Comparison of ENCODE assay signal across 8 cellular contexts in the genomic region with DNA sequence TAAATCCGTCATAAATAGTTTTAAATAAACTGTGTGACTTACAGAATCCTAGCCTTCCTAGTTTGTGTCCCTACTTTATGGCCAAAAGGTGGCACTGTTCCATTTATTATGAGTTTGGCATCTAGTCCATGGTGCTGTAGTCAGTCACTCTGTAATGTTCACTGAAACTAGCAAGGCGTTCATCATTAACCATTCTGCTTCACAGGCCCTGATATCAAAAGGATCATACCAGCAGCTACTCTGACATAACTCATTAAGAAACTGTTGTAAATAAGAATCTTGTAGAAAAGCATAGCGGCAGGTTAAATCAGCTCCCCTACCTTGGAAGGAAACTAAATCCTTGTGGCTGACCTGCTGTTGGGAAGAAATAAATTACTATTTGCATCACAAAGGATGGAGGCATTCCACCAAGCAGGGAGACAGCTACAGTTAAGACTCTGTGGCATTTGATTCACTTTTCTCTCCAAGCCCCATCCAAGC.
DNase-seq lines count a peak whose midpoint lies in the region; ATAC-seq and TF ChIP-seq lines count a peak whose summit lies in the region.

No MANE protein-coding gene starts in this region.

- H3K9me3 Mint-ChIP-seq in Caco-2 (ENCODE audit: unreplicated experiment) (no peaks in the 10 kb centered on the region), mesothelial cell of epicardium (peaks cover under 1% of the 10 kb centered on the region)
- H3K9me3 Mint-ChIP-seq in activated T-cell treated with anti-CD3 and anti-CD28 coated beads, Interleukin-2, amount 50 U/mL, for 24 hours, result no peaks in the 10 kb centered on the region

- POLR2A ChIA-PET in Caco-2 (lab: Charles Lee), result no interaction called here

- H3K9me3 ChIP-seq in Caco-2 (no peaks in the 10 kb centered on the region), colonic mucosa (no peaks in the 10 kb centered on the region)

- no TSS peak for BruUV-seq in Caco-2 (replicated peaks; lab: Mats Ljungman, UMichigan)

- no peak overlapping the region for H3K4me3 Mint-ChIP-seq in Caco-2 (ENCODE audit: unreplicated experiment)
- H3K4me3 Mint-ChIP-seq in mesothelial cell of epicardium, result no peak overlapping the region
- H3K4me3 Mint-ChIP-seq in activated T-cell treated with anti-CD3 and anti-CD28 coated beads, Interleukin-2, amount 50 U/mL, for 24 hours, result no peak overlapping the region

- H3K4me1 ChIP-seq in Caco-2 (no peaks in the 10 kb centered on the region), colonic mucosa (no peaks in the 10 kb centered on the region)

- no peaks in the 10 kb centered on the region for H3K4me1 Mint-ChIP-seq in Caco-2 (ENCODE audit: low read depth, unreplicated experiment)
- peaks cover 11% of the 10 kb centered on the region for H3K4me1 Mint-ChIP-seq in mesothelial cell of epicardium
- H3K4me1 Mint-ChIP-seq in activated T-cell treated with anti-CD3 and anti-CD28 coated beads, Interleukin-2, amount 50 U/mL, for 24 hours (ENCODE audit: low read depth), result no peaks in the 10 kb centered on the region

- H3K9ac ChIP-seq in colonic mucosa (ENCODE audit: low read depth in 2 of 2, low read length in 2 of 2), result no peak overlapping the region

- CTCF ChIA-PET in Caco-2 (lab: Charles Lee), result no interaction called here

- H3K27me3 ChIP-seq in Caco-2 (replicated peaks; ENCODE audit: control insufficient read depth, insufficient read depth, low read length) (no peaks in the 10 kb centered on the region), colonic mucosa (no peaks in the 10 kb centered on the region)

- no peak overlapping the region for H3K27ac ChIP-seq in colonic mucosa

- H3K36me3 Mint-ChIP-seq in Caco-2 (ENCODE audit: insufficient read depth, unreplicated experiment) (no peaks in the 10 kb centered on the region), mesothelial cell of epicardium (no peaks in the 10 kb centered on the region)
- H3K36me3 Mint-ChIP-seq in activated T-cell treated with anti-CD3 and anti-CD28 coated beads, Interleukin-2, amount 50 U/mL, for 24 hours (ENCODE audit: low read depth), result no peaks in the 10 kb centered on the region

- H3K4me3 ChIP-seq in Caco-2 (ENCODE audit: low read depth, low read length) (no peak overlapping the region), colonic mucosa (no peak overlapping the region)

- intact Hi-C loops in Caco-2 (cut with micrococcal nuclease; ENCODE audit: unreplicated experiment), result loop anchor here (1.0 to 5.0 kb wide), 3 partner anchors 260 to 418 kb away; no protein-coding TSS in a partner anchor
- intact Hi-C loops in colonic mucosa (cut with DNase I), result loop anchor here (10.0 kb wide), 2 partner anchors 150 to 410 kb away; no protein-coding TSS in a partner anchor

- H3K27me3 Mint-ChIP-seq in Caco-2 (ENCODE audit: insufficient read depth, unreplicated experiment) (no peaks in the 10 kb centered on the region), mesothelial cell of epicardium (ENCODE audit: low read depth) (peaks cover 6% of the 10 kb centered on the region)
- peaks cover 20% of the 10 kb centered on the region for H3K27me3 Mint-ChIP-seq in activated T-cell treated with anti-CD3 and anti-CD28 coated beads, Interleukin-2, amount 50 U/mL, for 24 hours

- H3K27ac Mint-ChIP-seq in Caco-2 (ENCODE audit: unreplicated experiment), result no peak overlapping the region
- no peak overlapping the region for H3K27ac Mint-ChIP-seq in mesothelial cell of epicardium
- no peak overlapping the region for H3K27ac Mint-ChIP-seq in activated T-cell treated with anti-CD3 and anti-CD28 coated beads, Interleukin-2, amount 50 U/mL, for 24 hours

- TF ChIP-seq CTCF in Caco-2 (IDR thresholded peaks at IDR 0.05; ENCODE audit: insufficient read depth in 1 of 2, low read depth in 1 of 2, low read length in 1 of 2, severe bottlenecking in 1 of 2, unreplicated experiment in 1 of 2) (peak; percentile 42 to 43), colonic mucosa (IDR thresholded peaks at IDR 0.05) (peak; percentile 47), mesothelial cell of epicardium (IDR thresholded peaks at IDR 0.05; ENCODE audit: unreplicated experiment) (peak; percentile 51)

- H3K36me3 ChIP-seq in Caco-2 (ENCODE audit: control insufficient read depth, insufficient read depth, low read length) (no peaks in the 10 kb centered on the region), colonic mucosa (no peaks in the 10 kb centered on the region)

- peak in 1 of 2 experiments; percentile 7 for DNase-seq in Caco-2
- DNase-seq in NCI-H2081 treated with DMSO at 0.1 percent for 48 hours (lab: John Stamatoyannopoulos, UW), result peak; percentile 36
- no peak for DNase-seq in colonic mucosa
- no peak for DNase-seq in mesothelial cell of epicardium (ENCODE audit: low spot score in 2 of 2, unreplicated experiment in 2 of 2)
- no peak for DNase-seq in activated T-cell treated with anti-CD3 and anti-CD28 coated beads, Interleukin-2, amount 50 U/mL, for 24 hours
- no peak for DNase-seq in UCSD-AML1 (lab: John Stamatoyannopoulos, UW; ENCODE audit: unreplicated experiment)

- ATAC-seq in GM19467 (IDR thresholded peaks at IDR 0.05; ENCODE audit: unreplicated experiment) (peak; percentile 84), HG02973 (IDR thresholded peaks at IDR 0.05; ENCODE audit: unreplicated experiment) (no peak)
